10 cellular contexts compared by ENCODE assay signal in genomic region chr2:57450170-57450569, GRCh38.
DNase-seq lines count a peak whose midpoint lies in the region; ATAC-seq and TF ChIP-seq lines count a peak whose summit lies in the region.
"Had no signal": no experiment of that assay in that cellular context is flagged by ENCODE, and none has a peak within 500 bp of the region (broad histone marks: within the 10 kb centered on the region; RNA-seq: fewer than 3 reads in every experiment).

No MANE protein-coding gene starts in this region.

- no peaks in the 10 kb centered on the region for H3K9me3 ChIP-seq in upper lobe of right lung
- H3K9me3 ChIP-seq: tibial artery had no signal

- ATAC-seq in GM19328 (IDR thresholded peaks at IDR 0.05; ENCODE audit: unreplicated experiment) (peak; percentile 87), HG02759 (IDR thresholded peaks at IDR 0.05; ENCODE audit: unreplicated experiment) (peak; percentile 93), HG03520 (IDR thresholded peaks at IDR 0.05; ENCODE audit: unreplicated experiment) (peak; percentile 96), upper lobe of right lung (no peak)
- ATAC-seq: T-helper 17 cell had no signal

- H3K27ac ChIP-seq in upper lobe of right lung: no peak overlapping the region
- H3K27ac ChIP-seq: tibial artery had no signal

- intact Hi-C loops in upper lobe of right lung (cut with DNase I): no loop called here

- H3K27me3 ChIP-seq in upper lobe of right lung: no peaks in the 10 kb centered on the region
- H3K27me3 ChIP-seq: tibial artery had no signal

- no peak overlapping the region for H3K4me3 ChIP-seq in upper lobe of right lung
- H3K4me3 ChIP-seq: tibial artery had no signal

- in situ Hi-C loops in GM13977 (cut with MboI; ENCODE audit: low pct_unique_long_range_greater_than_20kb, low sequenced_read_pairs, unreplicated experiment): no loop called here

- peak; percentile 63 for DNase-seq in GM13977 (ENCODE audit: low spot score)
- no peak for DNase-seq in H4 (ENCODE audit: low spot score)
- DNase-seq in NCI-H748 (lab: John Stamatoyannopoulos, UW; ENCODE audit: unreplicated experiment): no peak
- DNase-seq in upper lobe of right lung: no peak
- no peak for DNase-seq in RPMI8226
- DNase-seq: T-helper 17 cell, tibial artery had no signal

- H3K4me1 ChIP-seq in upper lobe of right lung: no peaks in the 10 kb centered on the region
- H3K4me1 ChIP-seq: tibial artery had no signal

- H3K36me3 ChIP-seq in upper lobe of right lung: no peaks in the 10 kb centered on the region
- H3K36me3 ChIP-seq: tibial artery had no signal

- TF ChIP-seq CTCF in GM13977 (IDR thresholded peaks at IDR 0.05; ENCODE audit: extremely low read depth, insufficient read depth, missing control alignments) (no peak), upper lobe of right lung (IDR thresholded peaks at IDR 0.05) (no peak)
